In genomic region chr2:47180531-47180930, GRCh38 we compare ENCODE assay signal across 31 cellular contexts. TPM values are rescaled to one million over a fixed set of nuclear protein-coding genes. Genes with fewer than 3 reads are reported as not detected.
"Had no signal": no experiment of that assay in that cellular context is flagged by ENCODE, and none has a peak within 500 bp of the region (broad histone marks: within the 10 kb centered on the region; RNA-seq: fewer than 3 reads in every experiment).

No MANE protein-coding gene starts in this region.

- H3K4me3 ChIP-seq: ascending aorta, body of pancreas, esophagus muscularis mucosa, gastrocnemius medialis, heart left ventricle had no signal

- H3K9me3 Mint-ChIP-seq: activated B cell treated with CpG ODN at 0.5 μM for 24 hours; activated CD8-positive, alpha-beta T cell treated with anti-CD3 and anti-CD28 coated beads for 36 hours; activated naive CD4-positive, alpha-beta T cell treated with anti-CD3 and anti-CD28 coated beads for 36 hours; activated naive CD4-positive, alpha-beta T cell treated with anti-CD3 and anti-CD28 coated beads, Interleukin-2, amount 50 U/mL, for 72 hours; activated naive CD8-positive, alpha-beta T cell treated with anti-CD3 and anti-CD28 coated beads, Interleukin-2, amount 10 ng/mL, durations not matched to agents 7 days and 5 days; activated T-helper 1 cell treated with anti-CD3 and anti-CD28 coated beads, Interleukin-12 subunit alpha, Interleukin-12 subunit beta, Interleukin-2, Interleukin-4 antibody, amounts not matched to agents 30 ng/mL and 10 ng/mL and 1 ng/mL, durations not matched to agents 14 hours and 24 hours and 36 hours; activated T-helper 2 cell treated with anti-CD3 and anti-CD28 coated beads, Interferon-gamma antibody, Interleukin-2, Interleukin-4, amounts not matched to agents 10 μg/mL and 5 μg/mL and 100 μg/mL, durations not matched to agents 14 hours and 24 hours and 36 hours; effector memory CD8-positive, alpha-beta T cell; T-helper 1 cell treated with Interleukin-12 subunit alpha and Interleukin-12 subunit beta and Interleukin-4 antibody, amounts not matched to agents 30 μg/mL and 1 μg/mL, for 36 hours; T-helper 2 cell treated with Interferon-gamma antibody and Interleukin-4, amounts not matched to agents 5 μg/mL and 100 μg/mL, for 36 hours had no signal

- DNase-seq: activated B cell treated with CpG ODN at 0.5 μM for 24 hours; activated CD4-positive, alpha-beta T cell treated with anti-CD3 and anti-CD28 coated beads for 48 hours; activated CD4-positive, alpha-beta T cell treated with anti-CD3 and anti-CD28 coated beads, Interleukin-2, amount 50 U/mL, for 1 hour; activated CD4-positive, alpha-beta T cell treated with anti-CD3 and anti-CD28 coated beads, Interleukin-2, amount 50 U/mL, for 48 hours; activated CD8-positive, alpha-beta memory T cell treated with anti-CD3 and anti-CD28 coated beads for 24 hours; activated CD8-positive, alpha-beta T cell treated with anti-CD3 and anti-CD28 coated beads for 36 hours; activated effector memory CD4-positive, alpha-beta T cell treated with anti-CD3 and anti-CD28 coated beads, Interleukin-2, amount 50 U/mL, for 16 hours; activated naive CD4-positive, alpha-beta T cell treated with anti-CD3 and anti-CD28 coated beads for 36 hours; activated naive CD8-positive, alpha-beta T cell treated with anti-CD3 and anti-CD28 coated beads, Interleukin-2, amount 10 ng/mL, durations not matched to agents 7 days and 5 days; activated T-cell treated with anti-CD3 and anti-CD28 coated beads, Interleukin-2, amount 50 U/mL, for 1 hour; activated T-cell treated with anti-CD3 and anti-CD28 coated beads, Interleukin-2, amount 50 U/mL, for 48 hours; body of pancreas; cortex of kidney; dermis blood vessel endothelial cell; effector CD4-positive, alpha-beta T cell; effector memory CD8-positive, alpha-beta T cell; erythroblast; foreskin keratinocyte; gastrocnemius medialis; glutamatergic neuron; heart left ventricle; T1000; WERI-Rb-1 had no signal

- H3K27ac ChIP-seq: ascending aorta, body of pancreas, esophagus muscularis mucosa, foreskin keratinocyte, gastrocnemius medialis, heart left ventricle, WERI-Rb-1 had no signal

- H3K27me3 Mint-ChIP-seq: activated CD8-positive, alpha-beta T cell treated with anti-CD3 and anti-CD28 coated beads for 36 hours had no signal

- H3K36me3 Mint-ChIP-seq: activated naive CD8-positive, alpha-beta T cell treated with anti-CD3 and anti-CD28 coated beads, Interleukin-2, amount 10 ng/mL, durations not matched to agents 7 days and 5 days had no signal

- H3K36me3 ChIP-seq: ascending aorta, esophagus muscularis mucosa, gastrocnemius medialis, heart left ventricle had no signal

- H3K27me3 ChIP-seq: ascending aorta, body of pancreas, esophagus muscularis mucosa, foreskin keratinocyte, gastrocnemius medialis, heart left ventricle had no signal

- H3K27ac Mint-ChIP-seq: activated B cell treated with CpG ODN at 0.5 μM for 24 hours; activated CD8-positive, alpha-beta T cell treated with anti-CD3 and anti-CD28 coated beads for 36 hours; activated naive CD4-positive, alpha-beta T cell treated with anti-CD3 and anti-CD28 coated beads for 36 hours; activated naive CD4-positive, alpha-beta T cell treated with anti-CD3 and anti-CD28 coated beads, Interleukin-2, amount 50 U/mL, for 72 hours; activated naive CD8-positive, alpha-beta T cell treated with anti-CD3 and anti-CD28 coated beads, Interleukin-2, amount 10 ng/mL, durations not matched to agents 7 days and 5 days; activated T-helper 1 cell treated with anti-CD3 and anti-CD28 coated beads, Interleukin-12 subunit alpha, Interleukin-12 subunit beta, Interleukin-2, Interleukin-4 antibody, amounts not matched to agents 30 ng/mL and 10 ng/mL and 1 ng/mL, durations not matched to agents 14 hours and 24 hours and 36 hours; activated T-helper 2 cell treated with anti-CD3 and anti-CD28 coated beads, Interferon-gamma antibody, Interleukin-2, Interleukin-4, amounts not matched to agents 10 μg/mL and 5 μg/mL and 100 μg/mL, durations not matched to agents 14 hours and 24 hours and 36 hours; effector memory CD8-positive, alpha-beta T cell; T-helper 1 cell treated with Interleukin-12 subunit alpha and Interleukin-12 subunit beta and Interleukin-4 antibody, amounts not matched to agents 30 μg/mL and 1 μg/mL, for 36 hours; T-helper 2 cell treated with Interferon-gamma antibody and Interleukin-4, amounts not matched to agents 5 μg/mL and 100 μg/mL, for 36 hours had no signal

- ATAC-seq: activated CD4-positive, CD25-positive, alpha-beta regulatory T cell treated with anti-CD3 and anti-CD28 coated beads, Interleukin-2, amount 50 U/mL, for 24 hours; activated CD8-positive, alpha-beta T cell treated with anti-CD3 and anti-CD28 coated beads for 36 hours; activated naive CD4-positive, alpha-beta T cell treated with anti-CD3 and anti-CD28 coated beads, Interleukin-2, amount 50 U/mL, for 72 hours; body of pancreas; effector memory CD8-positive, alpha-beta T cell; foreskin keratinocyte; gastrocnemius medialis; heart left ventricle had no signal

- H3K4me3 Mint-ChIP-seq: activated B cell treated with CpG ODN at 0.5 μM for 24 hours; activated CD8-positive, alpha-beta T cell treated with anti-CD3 and anti-CD28 coated beads for 36 hours; activated naive CD4-positive, alpha-beta T cell treated with anti-CD3 and anti-CD28 coated beads for 36 hours; activated naive CD8-positive, alpha-beta T cell treated with anti-CD3 and anti-CD28 coated beads, Interleukin-2, amount 10 ng/mL, durations not matched to agents 7 days and 5 days; activated T-helper 1 cell treated with anti-CD3 and anti-CD28 coated beads, Interleukin-12 subunit alpha, Interleukin-12 subunit beta, Interleukin-2, Interleukin-4 antibody, amounts not matched to agents 30 ng/mL and 10 ng/mL and 1 ng/mL, durations not matched to agents 14 hours and 24 hours and 36 hours; effector memory CD8-positive, alpha-beta T cell; T-helper 1 cell treated with Interleukin-12 subunit alpha and Interleukin-12 subunit beta and Interleukin-4 antibody, amounts not matched to agents 30 μg/mL and 1 μg/mL, for 36 hours; T-helper 2 cell treated with Interferon-gamma antibody and Interleukin-4, amounts not matched to agents 5 μg/mL and 100 μg/mL, for 36 hours had no signal

- H3K9me3 ChIP-seq: ascending aorta, body of pancreas, esophagus muscularis mucosa, gastrocnemius medialis, heart left ventricle had no signal

RNA-seq across cellular contexts. Expression of gene STPG4, which starts 25.4 kb away (rescaled TPM):
- total RNA-seq: activated CD8-positive, alpha-beta T cell treated with anti-CD3 and anti-CD28 coated beads for 36 hours; activated T-helper 2 cell treated with anti-CD3 and anti-CD28 coated beads, Interferon-gamma antibody, Interleukin-2, Interleukin-4, amounts not matched to agents 10 μg/mL and 5 μg/mL and 100 μg/mL, durations not matched to agents 14 hours and 24 hours and 36 hours; ascending aorta; body of pancreas; dermis blood vessel endothelial cell; esophagus muscularis mucosa had no signal
- polyA plus RNA-seq: foreskin keratinocyte, heart left ventricle had no signal
